In the genomic region with DNA sequence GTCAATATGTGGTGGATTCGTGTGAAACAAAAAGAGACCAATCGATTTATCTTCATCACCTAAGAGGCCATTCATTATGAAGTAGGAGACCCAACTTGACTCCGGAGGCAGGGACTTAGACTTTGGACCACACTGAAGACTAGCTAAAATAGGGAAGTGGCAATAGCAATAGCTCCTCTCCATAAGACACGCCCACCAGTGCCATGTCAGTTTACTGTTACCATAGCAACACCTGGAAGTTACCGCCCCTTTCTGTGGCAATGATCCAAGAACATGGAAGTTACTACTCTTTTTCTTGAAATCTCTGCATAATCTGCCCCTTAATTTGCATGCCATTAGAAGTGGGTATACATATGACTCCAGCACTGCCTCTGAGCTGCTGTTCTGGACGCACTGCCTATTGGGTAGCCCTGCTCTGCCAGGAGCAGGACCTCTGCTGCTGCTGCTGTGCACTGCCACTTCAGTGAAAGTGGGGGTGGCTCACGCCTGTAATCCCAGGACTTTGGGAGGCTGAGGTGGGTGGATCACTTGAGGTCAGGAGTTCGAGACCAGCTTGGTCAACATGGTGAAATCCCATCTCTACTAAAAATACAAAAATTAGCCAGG, we compare ENCODE assay signal across 1 cellular context.
TF ChIP-seq lines count a peak whose summit lies in the region.

No MANE protein-coding gene starts in this region.

TF ChIP-seq in GM12878, 131 proteins besides CTCF, POLR2A, EP300 and RAD21 (continued from another document):
- TF ChIP-seq, protein P1, sequence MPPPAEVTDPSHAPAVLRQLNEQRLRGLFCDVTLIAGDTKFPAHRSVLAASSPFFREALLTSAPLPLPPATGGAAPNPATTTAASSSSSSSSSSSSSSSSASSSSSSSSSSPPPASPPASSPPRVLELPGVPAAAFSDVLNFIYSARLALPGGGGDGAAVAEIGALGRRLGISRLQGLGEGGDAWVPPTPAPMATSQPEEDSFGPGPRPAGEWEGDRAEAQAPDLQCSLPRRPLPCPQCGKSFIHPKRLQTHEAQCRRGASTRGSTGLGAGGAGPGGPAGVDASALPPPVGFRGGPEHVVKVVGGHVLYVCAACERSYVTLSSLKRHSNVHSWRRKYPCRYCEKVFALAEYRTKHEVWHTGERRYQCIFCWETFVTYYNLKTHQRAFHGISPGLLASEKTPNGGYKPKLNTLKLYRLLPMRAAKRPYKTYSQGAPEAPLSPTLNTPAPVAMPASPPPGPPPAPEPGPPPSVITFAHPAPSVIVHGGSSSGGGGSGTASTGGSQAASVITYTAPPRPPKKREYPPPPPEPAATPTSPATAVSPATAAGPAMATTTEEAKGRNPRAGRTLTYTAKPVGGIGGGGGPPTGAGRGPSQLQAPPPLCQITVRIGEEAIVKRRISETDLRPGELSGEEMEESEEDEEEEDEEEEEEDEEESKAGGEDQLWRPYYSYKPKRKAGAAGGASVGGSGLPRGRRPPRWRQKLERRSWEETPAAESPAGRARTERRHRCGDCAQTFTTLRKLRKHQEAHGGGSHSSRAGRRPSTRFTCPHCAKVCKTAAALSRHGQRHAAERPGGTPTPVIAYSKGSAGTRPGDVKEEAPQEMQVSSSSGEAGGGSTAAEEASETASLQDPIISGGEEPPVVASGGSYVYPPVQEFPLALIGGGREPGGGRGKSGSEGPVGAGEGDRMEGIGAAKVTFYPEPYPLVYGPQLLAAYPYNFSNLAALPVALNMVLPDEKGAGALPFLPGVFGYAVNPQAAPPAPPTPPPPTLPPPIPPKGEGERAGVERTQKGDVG (CRISPR knock-in tag; IDR thresholded peaks at IDR 0.05), result no peak
- TF ChIP-seq, protein P2, sequence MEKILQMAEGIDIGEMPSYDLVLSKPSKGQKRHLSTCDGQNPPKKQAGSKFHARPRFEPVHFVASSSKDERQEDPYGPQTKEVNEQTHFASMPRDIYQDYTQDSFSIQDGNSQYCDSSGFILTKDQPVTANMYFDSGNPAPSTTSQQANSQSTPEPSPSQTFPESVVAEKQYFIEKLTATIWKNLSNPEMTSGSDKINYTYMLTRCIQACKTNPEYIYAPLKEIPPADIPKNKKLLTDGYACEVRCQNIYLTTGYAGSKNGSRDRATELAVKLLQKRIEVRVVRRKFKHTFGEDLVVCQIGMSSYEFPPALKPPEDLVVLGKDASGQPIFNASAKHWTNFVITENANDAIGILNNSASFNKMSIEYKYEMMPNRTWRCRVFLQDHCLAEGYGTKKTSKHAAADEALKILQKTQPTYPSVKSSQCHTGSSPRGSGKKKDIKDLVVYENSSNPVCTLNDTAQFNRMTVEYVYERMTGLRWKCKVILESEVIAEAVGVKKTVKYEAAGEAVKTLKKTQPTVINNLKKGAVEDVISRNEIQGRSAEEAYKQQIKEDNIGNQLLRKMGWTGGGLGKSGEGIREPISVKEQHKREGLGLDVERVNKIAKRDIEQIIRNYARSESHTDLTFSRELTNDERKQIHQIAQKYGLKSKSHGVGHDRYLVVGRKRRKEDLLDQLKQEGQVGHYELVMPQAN (conservative IDR thresholded peaks at IDR 0.05), result no peak
- TF ChIP-seq SUPT20H (IDR thresholded peaks at IDR 0.05; ENCODE audit: borderline replicate concordance, control insufficient read depth, low read depth, low read length) (no peak), SMAD5 (IDR thresholded peaks at IDR 0.05; ENCODE audit: low read depth) (no peak), POLR2AphosphoS2 (IDR thresholded peaks at IDR 0.05; ENCODE audit: low read depth, low read length) (no peak), CEBPB (IDR thresholded peaks at IDR 0.05; ENCODE audit: borderline replicate concordance in 1 of 2, low read depth in 2 of 2, low read length in 2 of 2) (no peak), BMI1 (IDR thresholded peaks at IDR 0.05; ENCODE audit: borderline replicate concordance) (peak; percentile 71), SPI1 (IDR thresholded peaks at IDR 0.05; ENCODE audit: borderline replicate concordance, insufficient read depth, low read depth, low read length) (peak; percentile 54; the same call in 1 of the 2 replicates), BACH1 (IDR thresholded peaks at IDR 0.05; ENCODE audit: borderline replicate concordance) (no peak), ZBED1 (IDR thresholded peaks at IDR 0.05; ENCODE audit: borderline replicate concordance) (no peak), RBBP5 (conservative IDR thresholded peaks at IDR 0.05) (no peak), ZNF622 (IDR thresholded peaks at IDR 0.05) (no peak), SUZ12 (IDR thresholded peaks at IDR 0.05; ENCODE audit: unreplicated experiment) (no peak), PAX5 (IDR thresholded peaks at IDR 0.05; ENCODE audit: borderline replicate concordance, low read depth, low read length) (no peak), ZNF274 (IDR thresholded peaks at IDR 0.05; ENCODE audit: insufficient read depth, insufficient read length) (no peak)
- TF ChIP-seq, protein P3, sequence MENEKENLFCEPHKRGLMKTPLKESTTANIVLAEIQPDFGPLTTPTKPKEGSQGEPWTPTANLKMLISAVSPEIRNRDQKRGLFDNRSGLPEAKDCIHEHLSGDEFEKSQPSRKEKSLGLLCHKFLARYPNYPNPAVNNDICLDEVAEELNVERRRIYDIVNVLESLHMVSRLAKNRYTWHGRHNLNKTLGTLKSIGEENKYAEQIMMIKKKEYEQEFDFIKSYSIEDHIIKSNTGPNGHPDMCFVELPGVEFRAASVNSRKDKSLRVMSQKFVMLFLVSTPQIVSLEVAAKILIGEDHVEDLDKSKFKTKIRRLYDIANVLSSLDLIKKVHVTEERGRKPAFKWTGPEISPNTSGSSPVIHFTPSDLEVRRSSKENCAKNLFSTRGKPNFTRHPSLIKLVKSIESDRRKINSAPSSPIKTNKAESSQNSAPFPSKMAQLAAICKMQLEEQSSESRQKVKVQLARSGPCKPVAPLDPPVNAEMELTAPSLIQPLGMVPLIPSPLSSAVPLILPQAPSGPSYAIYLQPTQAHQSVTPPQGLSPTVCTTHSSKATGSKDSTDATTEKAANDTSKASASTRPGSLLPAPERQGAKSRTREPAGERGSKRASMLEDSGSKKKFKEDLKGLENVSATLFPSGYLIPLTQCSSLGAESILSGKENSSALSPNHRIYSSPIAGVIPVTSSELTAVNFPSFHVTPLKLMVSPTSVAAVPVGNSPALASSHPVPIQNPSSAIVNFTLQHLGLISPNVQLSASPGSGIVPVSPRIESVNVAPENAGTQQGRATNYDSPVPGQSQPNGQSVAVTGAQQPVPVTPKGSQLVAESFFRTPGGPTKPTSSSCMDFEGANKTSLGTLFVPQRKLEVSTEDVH (IDR thresholded peaks at IDR 0.05; ENCODE audit: low read depth, partially characterized antibody), result no peak
- TF ChIP-seq, protein P4, sequence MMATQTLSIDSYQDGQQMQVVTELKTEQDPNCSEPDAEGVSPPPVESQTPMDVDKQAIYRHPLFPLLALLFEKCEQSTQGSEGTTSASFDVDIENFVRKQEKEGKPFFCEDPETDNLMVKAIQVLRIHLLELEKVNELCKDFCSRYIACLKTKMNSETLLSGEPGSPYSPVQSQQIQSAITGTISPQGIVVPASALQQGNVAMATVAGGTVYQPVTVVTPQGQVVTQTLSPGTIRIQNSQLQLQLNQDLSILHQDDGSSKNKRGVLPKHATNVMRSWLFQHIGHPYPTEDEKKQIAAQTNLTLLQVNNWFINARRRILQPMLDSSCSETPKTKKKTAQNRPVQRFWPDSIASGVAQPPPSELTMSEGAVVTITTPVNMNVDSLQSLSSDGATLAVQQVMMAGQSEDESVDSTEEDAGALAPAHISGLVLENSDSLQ (IDR thresholded peaks at IDR 0.05), result peak; percentile 42; the same call in 1 of the 2 replicates
